9 cellular contexts compared by ENCODE assay signal in genomic region chr15:73908030-73908821, GRCh38. TPM values are rescaled to one million over a fixed set of nuclear protein-coding genes. Genes with fewer than 3 reads are reported as not detected.
A peak's percentile ranks its signal among the peaks of the same experiment; 100 is the strongest.
DNase-seq lines count a peak whose midpoint lies in the region; ATAC-seq lines count a peak whose summit lies in the region.
"Had no signal": no experiment of that assay in that cellular context is flagged by ENCODE, and none has a peak within 500 bp of the region (broad histone marks: within the 10 kb centered on the region; RNA-seq: fewer than 3 reads in every experiment).

No MANE protein-coding gene starts in this region.

- peaks cover 2% of the 10 kb centered on the region for H3K36me3 Mint-ChIP-seq in central memory CD8-positive, alpha-beta T cell (ENCODE audit: insufficient read depth)

- H3K27ac Mint-ChIP-seq in central memory CD8-positive, alpha-beta T cell (ENCODE audit: low read depth): no peak overlapping the region

- H3K4me3 Mint-ChIP-seq in central memory CD8-positive, alpha-beta T cell: no peak overlapping the region

- peak; percentile 85 for ATAC-seq in central memory CD8-positive, alpha-beta T cell (replicated peaks; ENCODE audit: extremely low read depth, poor library complexity, severe bottlenecking)
- ATAC-seq in left lobe of liver (peak; percentile 98), HG03196 (IDR thresholded peaks at IDR 0.05; ENCODE audit: unreplicated experiment) (no peak)

- H3K36me3 ChIP-seq in H7 (replicated peaks; ENCODE audit: control insufficient read depth, insufficient read depth, low read length): no peaks in the 10 kb centered on the region; the same call in 1 of the 2 replicates

- H3K4me1 Mint-ChIP-seq in central memory CD8-positive, alpha-beta T cell: peaks cover 5% of the 10 kb centered on the region

- no peaks in the 10 kb centered on the region for H3K27me3 Mint-ChIP-seq in central memory CD8-positive, alpha-beta T cell

- no peaks in the 10 kb centered on the region for H3K9me3 Mint-ChIP-seq in central memory CD8-positive, alpha-beta T cell

- H3K4me3 ChIP-seq in H7 (ENCODE audit: insufficient read depth, low read depth, low read length): no peak overlapping the region

- DNase-seq in D341Med (ENCODE audit: low spot score) (peak; percentile 89), H7 (peak; percentile 89), NCI-H2227 (lab: John Stamatoyannopoulos, UW; ENCODE audit: unreplicated experiment) (peak; percentile 82), left lobe of liver (ENCODE audit: low spot score) (peak; percentile 80)
- peak; percentile 57 for DNase-seq in activated CD4-positive, alpha-beta T cell treated with anti-CD3 and anti-CD28 coated beads for 1 hour
- peak; percentile 42 to 55 for DNase-seq in central memory CD8-positive, alpha-beta T cell (ENCODE audit: low spot score in 2 of 2)
- DNase-seq in stimulated activated CD4-positive, alpha-beta T cell treated with anti-CD3 and anti-CD28 coated beads, Interleukin-4, amount 100 ng/mL, for 4 hours: peak; percentile 55 to 74

- H3K27me3 ChIP-seq in H7 (ENCODE audit: control insufficient read depth, insufficient read depth, low read length): no peaks in the 10 kb centered on the region

RNA-seq across cellular contexts. Expression of gene LOXL1, which starts 18.0 kb away (rescaled TPM):
- total RNA-seq in H7 (2014; rRNA removed; shearing (Covaris generic)): 11.8 and 18.4 TPM in 2 replicates
- total RNA-seq in left lobe of liver: 0.75 TPM

RNA-seq across cellular contexts. Expression of gene TBC1D21, which starts 34.9 kb away (rescaled TPM):
- total RNA-seq in H7 (2014; rRNA removed; shearing (Covaris generic)): not detected in 2 replicates
- total RNA-seq in left lobe of liver: not detected
- total RNA-seq: T-helper 2 cell treated with Interferon-gamma antibody and Interleukin-4, amounts not matched to agents 100 ng/mL and 5 ng/mL, for 36 hours had no signal
